Comparison of ENCODE assay signal across 8 cellular contexts in genomic region chr20:24773751-24774201, GRCh38.
DNase-seq lines count a peak whose midpoint lies in the region; ATAC-seq, FAIRE-seq and TF ChIP-seq lines count a peak whose summit lies in the region.

No MANE protein-coding gene starts in this region.

- H3K4me1 ChIP-seq in astrocyte (ENCODE audit: insufficient read depth, low read length): peaks cover 32% of the 10 kb centered on the region

- peak overlapping the region; percentile 61 for H3K9ac ChIP-seq in astrocyte (ENCODE audit: low read length)

- no peak for TF ChIP-seq CTCF in astrocyte (IDR thresholded peaks at IDR 0.05; ENCODE audit: insufficient read depth, low read depth, low read length)

- H3K4me3 ChIP-seq in astrocyte (ENCODE audit: insufficient read depth, low read depth, low read length): no peak overlapping the region

- no peak for DNase-seq in activated T-cell treated with anti-CD3 and anti-CD28 coated beads, Interleukin-2, amount 50 U/mL, for 4 hours
- no peak for DNase-seq in activated T-cell treated with anti-CD3 and anti-CD28 coated beads, Interleukin-2, amount 50 U/mL, for 24 hours
- DNase-seq in astrocyte (ENCODE audit: low read depth) (peak; percentile 97), NCI-H345 (lab: John Stamatoyannopoulos, UW) (no peak), midbrain (lab: John Stamatoyannopoulos, UW) (no peak)
- DNase-seq in stimulated activated naive CD8-positive, alpha-beta T cell treated with anti-CD3 and anti-CD28 coated beads, Interleukin-15, amount 100 ng/mL, for 72 hours: peak; percentile 15 to 26

- peak; percentile 96 for FAIRE-seq in astrocyte (lab: Jason Lieb, UNC)

- H3K36me3 ChIP-seq in astrocyte (ENCODE audit: insufficient read depth, low read length): no peaks in the 10 kb centered on the region

- no peaks in the 10 kb centered on the region for H4K20me1 ChIP-seq in astrocyte (ENCODE audit: insufficient read depth, low read length)

- H3K4me1 Mint-ChIP-seq in activated T-cell treated with anti-CD3 and anti-CD28 coated beads, Interleukin-2, amount 50 U/mL, for 4 hours (ENCODE audit: low read depth): peaks cover 2% of the 10 kb centered on the region
- peaks cover 12% of the 10 kb centered on the region for H3K4me1 Mint-ChIP-seq in activated T-cell treated with anti-CD3 and anti-CD28 coated beads, Interleukin-2, amount 50 U/mL, for 24 hours (ENCODE audit: low read depth)
- H3K4me1 Mint-ChIP-seq in astrocyte (ENCODE audit: low read depth, unreplicated experiment): peaks cover 50% of the 10 kb centered on the region
- peaks cover 10% of the 10 kb centered on the region for H3K4me1 Mint-ChIP-seq in stimulated activated naive CD8-positive, alpha-beta T cell treated with anti-CD3 and anti-CD28 coated beads, Interleukin-15, amount 100 ng/mL, for 72 hours

- H3K9me3 ChIP-seq in astrocyte (ENCODE audit: insufficient read depth, low read depth, low read length): no peaks in the 10 kb centered on the region

- H3K27ac Mint-ChIP-seq in activated T-cell treated with anti-CD3 and anti-CD28 coated beads, Interleukin-2, amount 50 U/mL, for 24 hours: no peak overlapping the region
- peak overlapping the region; percentile 91 for H3K27ac Mint-ChIP-seq in astrocyte (ENCODE audit: unreplicated experiment)
- no peak overlapping the region for H3K27ac Mint-ChIP-seq in stimulated activated naive CD8-positive, alpha-beta T cell treated with anti-CD3 and anti-CD28 coated beads, Interleukin-15, amount 100 ng/mL, for 72 hours

- H3K9me3 Mint-ChIP-seq in activated T-cell treated with anti-CD3 and anti-CD28 coated beads, Interleukin-2, amount 50 U/mL, for 4 hours: peaks cover 13% of the 10 kb centered on the region
- peaks cover 14% of the 10 kb centered on the region for H3K9me3 Mint-ChIP-seq in activated T-cell treated with anti-CD3 and anti-CD28 coated beads, Interleukin-2, amount 50 U/mL, for 24 hours
- no peaks in the 10 kb centered on the region for H3K9me3 Mint-ChIP-seq in astrocyte (ENCODE audit: unreplicated experiment)
- H3K9me3 Mint-ChIP-seq in stimulated activated naive CD8-positive, alpha-beta T cell treated with anti-CD3 and anti-CD28 coated beads, Interleukin-15, amount 100 ng/mL, for 72 hours: peaks cover 15 to 24% of the 10 kb centered on the region in 2 donors

- H3K4me2 ChIP-seq in astrocyte (ENCODE audit: low read length): peak overlapping the region; percentile 78

- H3K4me3 Mint-ChIP-seq in activated T-cell treated with anti-CD3 and anti-CD28 coated beads, Interleukin-2, amount 50 U/mL, for 4 hours: no peak overlapping the region
- no peak overlapping the region for H3K4me3 Mint-ChIP-seq in activated T-cell treated with anti-CD3 and anti-CD28 coated beads, Interleukin-2, amount 50 U/mL, for 24 hours
- peak overlapping the region; percentile 40 for H3K4me3 Mint-ChIP-seq in astrocyte (ENCODE audit: unreplicated experiment)
- no peak overlapping the region for H3K4me3 Mint-ChIP-seq in stimulated activated naive CD8-positive, alpha-beta T cell treated with anti-CD3 and anti-CD28 coated beads, Interleukin-15, amount 100 ng/mL, for 72 hours

- H3K27me3 ChIP-seq in astrocyte (ENCODE audit: insufficient read depth, low read length): no peaks in the 10 kb centered on the region

- no peaks in the 10 kb centered on the region for H3K79me2 ChIP-seq in astrocyte (ENCODE audit: insufficient read depth, low read length)

- peak overlapping the region; percentile 89 for H3K27ac ChIP-seq in astrocyte (ENCODE audit: low read depth, low read length)

- H2AFZ ChIP-seq in astrocyte (ENCODE audit: low read depth, low read length): no peak overlapping the region

- ATAC-seq in activated T-cell treated with anti-CD3 and anti-CD28 coated beads, Interleukin-2, amount 50 U/mL, for 4 hours: peak; percentile 85 to 91
- peak; percentile 48 for ATAC-seq in HG03066 (IDR thresholded peaks at IDR 0.05; ENCODE audit: low read depth, unreplicated experiment)
- ATAC-seq in stimulated activated naive CD8-positive, alpha-beta T cell treated with anti-CD3 and anti-CD28 coated beads, Interleukin-15, amount 100 ng/mL, for 72 hours: peak; percentile 94
- ATAC-seq in GM21515 (IDR thresholded peaks at IDR 0.05; ENCODE audit: unreplicated experiment): no peak

- peaks cover 30% of the 10 kb centered on the region for H3K27me3 Mint-ChIP-seq in activated T-cell treated with anti-CD3 and anti-CD28 coated beads, Interleukin-2, amount 50 U/mL, for 4 hours (ENCODE audit: low read depth)
- peaks cover 64% of the 10 kb centered on the region for H3K27me3 Mint-ChIP-seq in activated T-cell treated with anti-CD3 and anti-CD28 coated beads, Interleukin-2, amount 50 U/mL, for 24 hours
- peaks cover 7% of the 10 kb centered on the region for H3K27me3 Mint-ChIP-seq in astrocyte (ENCODE audit: low read depth, unreplicated experiment)
- H3K27me3 Mint-ChIP-seq in stimulated activated naive CD8-positive, alpha-beta T cell treated with anti-CD3 and anti-CD28 coated beads, Interleukin-15, amount 100 ng/mL, for 72 hours: peaks cover 59% of the 10 kb centered on the region

- no peaks in the 10 kb centered on the region for H3K36me3 Mint-ChIP-seq in activated T-cell treated with anti-CD3 and anti-CD28 coated beads, Interleukin-2, amount 50 U/mL, for 4 hours (ENCODE audit: insufficient read depth)
- H3K36me3 Mint-ChIP-seq in activated T-cell treated with anti-CD3 and anti-CD28 coated beads, Interleukin-2, amount 50 U/mL, for 24 hours (ENCODE audit: low read depth): no peaks in the 10 kb centered on the region
- peaks cover 2% of the 10 kb centered on the region for H3K36me3 Mint-ChIP-seq in astrocyte (ENCODE audit: low read depth, unreplicated experiment)

Comparison
In these comparisons a context has a peak if more than half of its experiments do, and no peak if none do; other contexts are left out.
1. DNase-seq: peak in astrocyte (single experiment) and stimulated activated naive CD8-positive, alpha-beta T cell treated with anti-CD3 and anti-CD28 coated beads, Interleukin-15, amount 100 ng/mL, for 72 hours (2 of 2); none in activated T-cell treated with anti-CD3 and anti-CD28 coated beads, Interleukin-2, amount 50 U/mL, for 4 hours (single experiment), activated T-cell treated with anti-CD3 and anti-CD28 coated beads, Interleukin-2, amount 50 U/mL, for 24 hours (single experiment), NCI-H345 (single experiment) and midbrain (single experiment).